1 cellular context compared by ENCODE assay signal in the genomic region with DNA sequence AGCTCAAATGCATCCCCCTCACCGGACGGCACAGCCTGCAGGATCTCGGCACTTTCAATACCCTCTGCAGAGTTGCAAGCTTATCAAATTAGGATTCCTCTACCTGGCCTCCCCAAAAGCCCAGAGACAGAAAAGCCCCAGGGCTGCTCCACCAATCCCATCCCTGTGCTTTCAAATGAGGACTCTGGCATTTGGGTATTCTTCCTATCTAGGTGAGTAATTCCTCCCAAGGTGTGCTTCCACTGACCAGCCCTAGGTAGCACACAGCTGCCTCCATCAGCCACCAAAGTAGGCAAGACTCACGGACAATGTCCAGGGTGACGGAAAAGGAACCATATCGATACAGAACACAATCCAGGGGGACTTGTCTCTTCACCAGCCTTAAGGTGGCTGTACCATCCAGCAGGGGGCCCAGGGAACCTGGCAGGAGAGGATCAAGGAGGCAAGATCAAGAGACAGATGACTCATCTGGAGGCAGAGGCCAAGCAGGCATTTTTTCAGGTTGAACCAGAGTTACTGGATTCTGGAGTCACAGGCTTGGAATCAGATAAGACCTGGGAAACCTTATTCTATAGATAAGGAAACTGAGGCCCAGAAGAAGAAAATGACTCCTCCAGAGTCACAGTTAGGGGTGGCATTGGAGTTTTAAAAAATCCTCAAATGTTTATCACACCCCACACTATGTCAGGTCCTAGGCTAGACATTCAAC.
A peak's percentile ranks its signal among the peaks of the same experiment; 100 is the strongest.
TF ChIP-seq lines count a peak whose summit lies in the region.

No MANE protein-coding gene starts in this region.

TF ChIP-seq in HEK293, 187 proteins besides CTCF, POLR2A, EP300 and RAD21 (continued from another document):
- TF ChIP-seq, protein P1, sequence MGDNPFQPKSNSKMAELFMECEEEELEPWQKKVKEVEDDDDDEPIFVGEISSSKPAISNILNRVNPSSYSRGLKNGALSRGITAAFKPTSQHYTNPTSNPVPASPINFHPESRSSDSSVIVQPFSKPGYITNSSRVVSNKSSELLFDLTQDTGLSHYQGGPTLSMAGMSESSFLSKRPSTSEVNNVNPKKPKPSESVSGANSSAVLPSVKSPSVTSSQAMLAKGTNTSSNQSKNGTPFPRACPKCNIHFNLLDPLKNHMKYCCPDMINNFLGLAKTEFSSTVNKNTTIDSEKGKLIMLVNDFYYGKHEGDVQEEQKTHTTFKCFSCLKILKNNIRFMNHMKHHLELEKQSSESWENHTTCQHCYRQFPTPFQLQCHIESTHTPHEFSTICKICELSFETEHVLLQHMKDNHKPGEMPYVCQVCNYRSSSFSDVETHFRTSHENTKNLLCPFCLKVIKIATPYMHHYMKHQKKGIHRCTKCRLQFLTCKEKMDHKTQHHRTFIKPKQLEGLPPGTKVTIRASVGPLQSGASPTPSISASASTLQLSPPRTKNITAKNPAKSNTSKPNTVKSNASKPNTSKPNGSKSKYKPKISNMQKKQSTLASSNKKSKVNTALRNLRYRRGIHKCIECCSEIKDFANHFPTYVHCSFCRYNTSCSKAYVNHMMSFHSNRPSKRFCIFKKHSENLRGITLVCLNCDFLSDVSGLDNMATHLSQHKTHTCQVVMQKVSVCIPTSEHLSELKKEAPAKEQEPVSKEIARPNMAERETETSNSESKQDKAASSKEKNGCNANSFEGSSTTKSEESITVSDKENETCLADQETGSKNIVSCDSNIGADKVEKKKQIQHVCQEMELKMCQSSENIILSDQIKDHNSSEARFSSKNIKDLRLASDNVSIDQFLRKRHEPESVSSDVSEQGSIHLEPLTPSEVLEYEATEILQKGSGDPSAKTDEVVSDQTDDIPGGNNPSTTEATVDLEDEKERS (tag by site-specific recombination; IDR thresholded peaks at IDR 0.05), result no peak
- no peak for TF ChIP-seq ZNF768 (tag by site-specific recombination; IDR thresholded peaks at IDR 0.05)
- peak; percentile 65 for TF ChIP-seq GLIS2 (tag by site-specific recombination; IDR thresholded peaks at IDR 0.05)
- no peak for TF ChIP-seq ZNF626 (tag by site-specific recombination; IDR thresholded peaks at IDR 0.05)
- TF ChIP-seq OVOL3 (tag by site-specific recombination; IDR thresholded peaks at IDR 0.05), result no peak
- TF ChIP-seq OSR2 (tag by site-specific recombination; IDR thresholded peaks at IDR 0.05), result no peak
- TF ChIP-seq SALL2 (tag by site-specific recombination; IDR thresholded peaks at IDR 0.05; ENCODE audit: borderline replicate concordance), result no peak
- TF ChIP-seq ZNF654 (tag by site-specific recombination; IDR thresholded peaks at IDR 0.05; ENCODE audit: low read depth), result 0 out of 2 replicates have a peak, but pooled peaks have one; percentile 9
- TF ChIP-seq, protein P2, sequence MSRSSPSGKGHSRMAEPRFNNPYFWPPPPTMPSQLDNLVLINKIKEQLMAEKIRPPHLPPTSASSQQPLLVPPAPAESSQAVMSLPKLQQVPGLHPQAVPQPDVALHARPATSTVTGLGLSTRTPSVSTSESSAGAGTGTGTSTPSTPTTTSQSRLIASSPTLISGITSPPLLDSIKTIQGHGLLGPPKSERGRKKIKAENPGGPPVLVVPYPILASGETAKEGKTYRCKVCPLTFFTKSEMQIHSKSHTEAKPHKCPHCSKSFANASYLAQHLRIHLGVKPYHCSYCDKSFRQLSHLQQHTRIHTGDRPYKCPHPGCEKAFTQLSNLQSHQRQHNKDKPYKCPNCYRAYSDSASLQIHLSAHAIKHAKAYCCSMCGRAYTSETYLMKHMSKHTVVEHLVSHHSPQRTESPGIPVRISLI (tag by site-specific recombination; IDR thresholded peaks at IDR 0.05), result peak; percentile 82
- no peak for TF ChIP-seq BCL11B (tag by site-specific recombination; IDR thresholded peaks at IDR 0.05; ENCODE audit: low read depth)
- TF ChIP-seq, protein P3, sequence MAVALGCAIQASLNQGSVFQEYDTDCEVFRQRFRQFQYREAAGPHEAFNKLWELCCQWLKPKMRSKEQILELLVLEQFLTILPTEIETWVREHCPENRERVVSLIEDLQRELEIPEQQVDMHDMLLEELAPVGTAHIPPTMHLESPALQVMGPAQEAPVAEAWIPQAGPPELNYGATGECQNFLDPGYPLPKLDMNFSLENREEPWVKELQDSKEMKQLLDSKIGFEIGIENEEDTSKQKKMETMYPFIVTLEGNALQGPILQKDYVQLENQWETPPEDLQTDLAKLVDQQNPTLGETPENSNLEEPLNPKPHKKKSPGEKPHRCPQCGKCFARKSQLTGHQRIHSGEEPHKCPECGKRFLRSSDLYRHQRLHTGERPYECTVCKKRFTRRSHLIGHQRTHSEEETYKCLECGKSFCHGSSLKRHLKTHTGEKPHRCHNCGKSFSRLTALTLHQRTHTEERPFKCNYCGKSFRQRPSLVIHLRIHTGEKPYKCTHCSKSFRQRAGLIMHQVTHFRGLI (tag by site-specific recombination; IDR thresholded peaks at IDR 0.05), result no peak
- TF ChIP-seq GLI2 (tag by site-specific recombination; IDR thresholded peaks at IDR 0.05; ENCODE audit: borderline replicate concordance, low read depth), result no peak
- TF ChIP-seq ZSCAN23 (tag by site-specific recombination; IDR thresholded peaks at IDR 0.05), result no peak
- TF ChIP-seq GLIS1 (tag by site-specific recombination; IDR thresholded peaks at IDR 0.05), result peak; percentile 61
TF ChIP-seq in HEK293: peak in this region for 7.
